Comparison of ENCODE assay signal across 8 cellular contexts in genomic region chr7:151083071-151083823, GRCh38. TPM values are rescaled to one million over a fixed set of nuclear protein-coding genes. Genes with fewer than 3 reads are reported as not detected.
A peak's percentile ranks its signal among the peaks of the same experiment; 100 is the strongest.
DNase-seq lines count a peak whose midpoint lies in the region; ATAC-seq and TF ChIP-seq lines count a peak whose summit lies in the region.

A gene with protein sequence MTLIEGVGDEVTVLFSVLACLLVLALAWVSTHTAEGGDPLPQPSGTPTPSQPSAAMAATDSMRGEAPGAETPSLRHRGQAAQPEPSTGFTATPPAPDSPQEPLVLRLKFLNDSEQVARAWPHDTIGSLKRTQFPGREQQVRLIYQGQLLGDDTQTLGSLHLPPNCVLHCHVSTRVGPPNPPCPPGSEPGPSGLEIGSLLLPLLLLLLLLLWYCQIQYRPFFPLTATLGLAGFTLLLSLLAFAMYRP (minus strand): TSS chr7:151083493. CDS start chr7:151082563, 930 bp downstream.

- POLR2A ChIA-PET in activated CD8-positive, alpha-beta memory T cell treated with anti-CD3 and anti-CD28 coated beads for 36 hours (lab: Charles Lee), result interaction anchor here (1.1 kb wide), 1 partner anchor 24 kb away, joined by 3 read pairs; the partner anchor contains the start of gene SLC4A2

- H3K4me3 ChIP-seq in endodermal cell (ENCODE audit: low read length) (peak within 1 kb of the TSS; percentile 87), mucosa of rectum (ENCODE audit: low read length in 2 of 2) (peak within 1 kb of the TSS; percentile 83 to 91)

- H3K36me3 ChIP-seq in endodermal cell (ENCODE audit: control insufficient read depth, insufficient read depth, low read length) (no peaks in the 10 kb centered on the region), mucosa of rectum (ENCODE audit: control insufficient read depth in 2 of 2, insufficient read depth in 2 of 2, low read length in 2 of 2) (no peaks in the 10 kb centered on the region)

- no peaks in the 10 kb centered on the region for H3K9me3 Mint-ChIP-seq in endodermal cell

- H3K27ac ChIP-seq in endodermal cell (ENCODE audit: low read depth, low read length), result no peak within 1 kb of the TSS
- peak within 1 kb of the TSS; percentile 90 to 94 for H3K27ac ChIP-seq in mucosa of rectum (ENCODE audit: low read depth in 2 of 2, low read length in 2 of 2)

- no peak for TF ChIP-seq CTCF in endodermal cell (conservative IDR thresholded peaks at IDR 0.05)

- peaks cover 32% of the 10 kb centered on the region for H3K4me1 Mint-ChIP-seq in endodermal cell

- peak within 1 kb of the TSS; percentile 59 for H3K9ac ChIP-seq in endodermal cell (ENCODE audit: extremely low read depth, low read length, poor library complexity, severe bottlenecking)
- H3K9ac ChIP-seq in mucosa of rectum (ENCODE audit: low read depth in 1 of 2, low read length in 2 of 2), result peak within 1 kb of the TSS; percentile 75 to 89

- ATAC-seq in GM18873 (IDR thresholded peaks at IDR 0.05; ENCODE audit: low FRiP score, unreplicated experiment) (peak; percentile 37), HG03135 (IDR thresholded peaks at IDR 0.05; ENCODE audit: unreplicated experiment) (peak; percentile 44)

- H3K9me3 ChIP-seq in endodermal cell (ENCODE audit: control insufficient read depth, low read length) (no peaks in the 10 kb centered on the region), mucosa of rectum (ENCODE audit: control insufficient read depth in 2 of 2, low read length in 2 of 2) (no peaks in the 10 kb centered on the region)

- CTCF ChIA-PET in activated CD8-positive, alpha-beta memory T cell treated with anti-CD3 and anti-CD28 coated beads for 36 hours (lab: Charles Lee), result interaction anchor here (0.8 to 1.6 kb wide), 2 partner anchors 55 to 161 kb away, joined by 3 to 4 read pairs; partner anchors contain the start of gene ABCB8

- H3K27me3 ChIP-seq in endodermal cell (ENCODE audit: control insufficient read depth, insufficient read depth, low read length, poor library complexity, severe bottlenecking), result peaks cover 6% of the 10 kb centered on the region
- no peaks in the 10 kb centered on the region for H3K27me3 ChIP-seq in mucosa of rectum (ENCODE audit: control insufficient read depth in 2 of 2, insufficient read depth in 2 of 2, low read length in 2 of 2)

- H3K36me3 Mint-ChIP-seq in endodermal cell (ENCODE audit: low read depth), result peaks cover 6% of the 10 kb centered on the region

- 1% methylated on average over 24 to 69 of the region's 69 CpGs for WGBS in endodermal cell (ENCODE audit: insufficient coverage in 1 of 2, insufficient read length in 1 of 2), 2 experiments

- H3K4me3 Mint-ChIP-seq in endodermal cell, result peak within 1 kb of the TSS; percentile 76

- DNase-seq in AG08395 (ENCODE audit: low spot score) (peak; percentile 54), NCI-H748 (lab: John Stamatoyannopoulos, UW; ENCODE audit: unreplicated experiment) (peak; percentile 84), endodermal cell (peak; percentile 86)
- DNase-seq in stimulated activated CD8-positive, alpha-beta memory T cell treated with anti-CD3 and anti-CD28 coated beads, Interleukin-4, amount 100 ng/mL, for 48 hours, result peak; percentile 88

- H3K27ac Mint-ChIP-seq in endodermal cell, result peak within 1 kb of the TSS; percentile 64

- H3K4me1 ChIP-seq in endodermal cell (ENCODE audit: control insufficient read depth, insufficient read depth, low read length), result peaks cover 21% of the 10 kb centered on the region
- H3K4me1 ChIP-seq in mucosa of rectum (ENCODE audit: control insufficient read depth in 2 of 2, insufficient read depth in 2 of 2, low read length in 2 of 2), result peaks cover 53 to 56% of the 10 kb centered on the region in 2 donors

- peaks cover 1% of the 10 kb centered on the region for H3K27me3 Mint-ChIP-seq in endodermal cell (ENCODE audit: insufficient read depth)

RNA-seq across cellular contexts. Expression of the gene that starts here (rescaled TPM):
- 10 to 100 TPM; 77.4 to 79.7 TPM for total RNA-seq in activated CD8-positive, alpha-beta memory T cell treated with anti-CD3 and anti-CD28 coated beads for 36 hours
- 10 to 100 TPM; 48.1 to 52.6 TPM for total RNA-seq in endodermal cell
- 42.7 TPM for polyA plus RNA-seq in endodermal cell (2013, experiment 1 of 2)
- polyA plus RNA-seq in endodermal cell (2013, experiment 2 of 2), result 41.2 TPM
